6 cellular contexts compared by ENCODE assay signal in genomic region chr7:68581417-68581816, GRCh38.
"Had no signal": no experiment of that assay in that cellular context is flagged by ENCODE, and none has a peak within 500 bp of the region (broad histone marks: within the 10 kb centered on the region; RNA-seq: fewer than 3 reads in every experiment).

No MANE protein-coding gene starts in this region.

- H3K27me3 Mint-ChIP-seq: IgD-negative memory B cell had no signal

- H3K4me3 Mint-ChIP-seq: IgD-negative memory B cell had no signal

- H3K4me1 Mint-ChIP-seq: IgD-negative memory B cell had no signal

- DNase-seq: IMR-90, KG1 had no signal

- H3K27ac ChIP-seq: HL-60, KMS-11 had no signal

- H3K27ac Mint-ChIP-seq: IgD-negative memory B cell had no signal

- H3K36me3 Mint-ChIP-seq: IgD-negative memory B cell had no signal

- H3K9ac ChIP-seq: KMS-11 had no signal

- H3K4me2 ChIP-seq: KMS-11 had no signal

- FAIRE-seq: HTR-8/SVneo had no signal
